In the genomic region with DNA sequence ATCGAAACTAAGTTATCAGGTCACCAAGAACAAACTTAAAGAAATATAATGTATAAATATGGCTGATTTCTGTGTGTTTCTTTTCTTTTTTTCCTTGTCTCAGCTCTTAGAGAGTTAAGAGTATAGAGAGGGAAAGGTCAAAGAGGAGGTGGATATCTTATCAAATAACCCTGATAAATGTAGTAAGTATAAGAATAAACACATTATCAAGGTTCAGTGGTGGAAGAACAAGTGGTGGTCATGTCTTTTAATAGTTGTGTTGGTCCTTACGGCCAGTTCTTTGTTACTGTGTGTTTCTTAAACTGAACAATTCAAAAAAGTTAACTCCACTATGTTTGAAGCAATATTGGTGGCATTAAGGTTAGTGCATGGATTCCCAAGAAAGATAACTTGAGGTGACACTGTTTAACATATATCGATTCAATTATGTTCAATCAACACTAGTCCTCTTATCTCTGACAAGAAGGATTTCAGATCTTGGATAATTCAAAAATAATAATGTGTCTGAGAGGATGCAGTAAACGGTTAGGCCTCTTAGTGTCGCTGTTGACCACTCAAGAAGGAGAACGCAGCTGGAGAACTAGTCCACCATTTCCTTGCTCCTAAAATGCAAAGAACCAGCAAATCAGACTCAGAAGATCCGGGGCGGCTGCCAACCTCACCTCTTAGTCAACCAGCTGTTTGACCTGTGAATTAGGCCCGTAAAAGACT, we compare ENCODE assay signal across 2 cellular contexts.
A peak's percentile ranks its signal among the peaks of the same experiment; 100 is the strongest.
TF ChIP-seq lines count a peak whose summit lies in the region.

A gene (plus strand): TSS at position 588 of the 711 bp plus-strand sequence. CDS start 205 bp downstream, outside the sequence.

TF ChIP-seq in HCT116, 20 proteins besides CTCF, POLR2A, EP300 and RAD21 (continued from another document):
- TF ChIP-seq, protein P1, sequence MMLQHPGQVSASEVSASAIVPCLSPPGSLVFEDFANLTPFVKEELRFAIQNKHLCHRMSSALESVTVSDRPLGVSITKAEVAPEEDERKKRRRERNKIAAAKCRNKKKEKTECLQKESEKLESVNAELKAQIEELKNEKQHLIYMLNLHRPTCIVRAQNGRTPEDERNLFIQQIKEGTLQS (IDR thresholded peaks at IDR 0.05) = no peak
- no peak for TF ChIP-seq EZH2 (IDR thresholded peaks at IDR 0.05)
- no peak for TF ChIP-seq YY1 (IDR thresholded peaks at IDR 0.05; ENCODE audit: extremely low read depth, insufficient replicate concordance, low read depth, low read length)
- TF ChIP-seq ELF1 (IDR thresholded peaks at IDR 0.05; ENCODE audit: borderline replicate concordance, low read depth) = no peak
- no peak for TF ChIP-seq POLR2AphosphoS5 (IDR thresholded peaks at IDR 0.05; ENCODE audit: low read depth, low read length)
- TF ChIP-seq, protein P2, sequence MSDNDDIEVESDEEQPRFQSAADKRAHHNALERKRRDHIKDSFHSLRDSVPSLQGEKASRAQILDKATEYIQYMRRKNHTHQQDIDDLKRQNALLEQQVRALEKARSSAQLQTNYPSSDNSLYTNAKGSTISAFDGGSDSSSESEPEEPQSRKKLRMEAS (IDR thresholded peaks at IDR 0.05) = no peak
- no peak for TF ChIP-seq ZFX (IDR thresholded peaks at IDR 0.05)
- TF ChIP-seq, protein P3, sequence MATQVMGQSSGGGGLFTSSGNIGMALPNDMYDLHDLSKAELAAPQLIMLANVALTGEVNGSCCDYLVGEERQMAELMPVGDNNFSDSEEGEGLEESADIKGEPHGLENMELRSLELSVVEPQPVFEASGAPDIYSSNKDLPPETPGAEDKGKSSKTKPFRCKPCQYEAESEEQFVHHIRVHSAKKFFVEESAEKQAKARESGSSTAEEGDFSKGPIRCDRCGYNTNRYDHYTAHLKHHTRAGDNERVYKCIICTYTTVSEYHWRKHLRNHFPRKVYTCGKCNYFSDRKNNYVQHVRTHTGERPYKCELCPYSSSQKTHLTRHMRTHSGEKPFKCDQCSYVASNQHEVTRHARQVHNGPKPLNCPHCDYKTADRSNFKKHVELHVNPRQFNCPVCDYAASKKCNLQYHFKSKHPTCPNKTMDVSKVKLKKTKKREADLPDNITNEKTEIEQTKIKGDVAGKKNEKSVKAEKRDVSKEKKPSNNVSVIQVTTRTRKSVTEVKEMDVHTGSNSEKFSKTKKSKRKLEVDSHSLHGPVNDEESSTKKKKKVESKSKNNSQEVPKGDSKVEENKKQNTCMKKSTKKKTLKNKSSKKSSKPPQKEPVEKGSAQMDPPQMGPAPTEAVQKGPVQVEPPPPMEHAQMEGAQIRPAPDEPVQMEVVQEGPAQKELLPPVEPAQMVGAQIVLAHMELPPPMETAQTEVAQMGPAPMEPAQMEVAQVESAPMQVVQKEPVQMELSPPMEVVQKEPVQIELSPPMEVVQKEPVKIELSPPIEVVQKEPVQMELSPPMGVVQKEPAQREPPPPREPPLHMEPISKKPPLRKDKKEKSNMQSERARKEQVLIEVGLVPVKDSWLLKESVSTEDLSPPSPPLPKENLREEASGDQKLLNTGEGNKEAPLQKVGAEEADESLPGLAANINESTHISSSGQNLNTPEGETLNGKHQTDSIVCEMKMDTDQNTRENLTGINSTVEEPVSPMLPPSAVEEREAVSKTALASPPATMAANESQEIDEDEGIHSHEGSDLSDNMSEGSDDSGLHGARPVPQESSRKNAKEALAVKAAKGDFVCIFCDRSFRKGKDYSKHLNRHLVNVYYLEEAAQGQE (IDR thresholded peaks at IDR 0.05; ENCODE audit: low read depth) = no peak

TF ChIP-seq in K562, 482 proteins besides CTCF, POLR2A, EP300 and RAD21 (continued from another document):
- TF ChIP-seq PHTF2 (CRISPR knock-in tag; IDR thresholded peaks at IDR 0.05) (no peak), NR1H2 (CRISPR knock-in tag; IDR thresholded peaks at IDR 0.05) (no peak), HIVEP1 (CRISPR knock-in tag; IDR thresholded peaks at IDR 0.05) (no peak), L3MBTL2 (IDR thresholded peaks at IDR 0.05) (0 out of 2 replicates have a peak, but pooled peaks have one; percentile 10), HDAC3 (IDR thresholded peaks at IDR 0.05; ENCODE audit: borderline replicate concordance, partially characterized antibody) (no peak), BRD9 (IDR thresholded peaks at IDR 0.05; ENCODE audit: low read depth, partially characterized antibody) (no peak), CBX3 (IDR thresholded peaks at IDR 0.05; ENCODE audit: borderline replicate concordance in 1 of 2, low read length in 2 of 2) (0 out of 3 replicates have a peak, but pooled peaks of 1 of the 2 experiments have one; percentile 24), FOXA3 (CRISPR knock-in tag; conservative IDR thresholded peaks at IDR 0.05 in 1 of 2, IDR thresholded peaks at IDR 0.05 in 1 of 2) (no peak), ETV1 (tag; conservative IDR thresholded peaks at IDR 0.05; ENCODE audit: low read depth) (0 out of 2 replicates have a peak, but pooled peaks have one; percentile 11)
- TF ChIP-seq, protein P4, sequence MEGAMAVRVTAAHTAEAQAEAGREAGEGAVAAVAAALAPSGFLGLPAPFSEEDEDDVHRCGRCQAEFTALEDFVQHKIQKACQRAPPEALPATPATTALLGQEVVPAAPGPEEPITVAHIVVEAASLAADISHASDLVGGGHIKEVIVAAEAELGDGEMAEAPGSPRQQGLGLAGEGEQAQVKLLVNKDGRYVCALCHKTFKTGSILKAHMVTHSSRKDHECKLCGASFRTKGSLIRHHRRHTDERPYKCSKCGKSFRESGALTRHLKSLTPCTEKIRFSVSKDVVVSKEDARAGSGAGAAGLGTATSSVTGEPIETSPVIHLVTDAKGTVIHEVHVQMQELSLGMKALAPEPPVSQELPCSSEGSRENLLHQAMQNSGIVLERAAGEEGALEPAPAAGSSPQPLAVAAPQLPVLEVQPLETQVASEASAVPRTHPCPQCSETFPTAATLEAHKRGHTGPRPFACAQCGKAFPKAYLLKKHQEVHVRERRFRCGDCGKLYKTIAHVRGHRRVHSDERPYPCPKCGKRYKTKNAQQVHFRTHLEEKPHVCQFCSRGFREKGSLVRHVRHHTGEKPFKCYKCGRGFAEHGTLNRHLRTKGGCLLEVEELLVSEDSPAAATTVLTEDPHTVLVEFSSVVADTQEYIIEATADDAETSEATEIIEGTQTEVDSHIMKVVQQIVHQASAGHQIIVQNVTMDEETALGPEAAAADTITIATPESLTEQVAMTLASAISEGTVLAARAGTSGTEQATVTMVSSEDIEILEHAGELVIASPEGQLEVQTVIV (CRISPR knock-in tag; IDR thresholded peaks at IDR 0.05; ENCODE audit: borderline replicate concordance) = no peak
- TF ChIP-seq, protein P5, sequence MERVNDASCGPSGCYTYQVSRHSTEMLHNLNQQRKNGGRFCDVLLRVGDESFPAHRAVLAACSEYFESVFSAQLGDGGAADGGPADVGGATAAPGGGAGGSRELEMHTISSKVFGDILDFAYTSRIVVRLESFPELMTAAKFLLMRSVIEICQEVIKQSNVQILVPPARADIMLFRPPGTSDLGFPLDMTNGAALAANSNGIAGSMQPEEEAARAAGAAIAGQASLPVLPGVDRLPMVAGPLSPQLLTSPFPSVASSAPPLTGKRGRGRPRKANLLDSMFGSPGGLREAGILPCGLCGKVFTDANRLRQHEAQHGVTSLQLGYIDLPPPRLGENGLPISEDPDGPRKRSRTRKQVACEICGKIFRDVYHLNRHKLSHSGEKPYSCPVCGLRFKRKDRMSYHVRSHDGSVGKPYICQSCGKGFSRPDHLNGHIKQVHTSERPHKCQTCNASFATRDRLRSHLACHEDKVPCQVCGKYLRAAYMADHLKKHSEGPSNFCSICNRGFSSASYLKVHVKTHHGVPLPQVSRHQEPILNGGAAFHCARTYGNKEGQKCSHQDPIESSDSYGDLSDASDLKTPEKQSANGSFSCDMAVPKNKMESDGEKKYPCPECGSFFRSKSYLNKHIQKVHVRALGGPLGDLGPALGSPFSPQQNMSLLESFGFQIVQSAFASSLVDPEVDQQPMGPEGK (CRISPR knock-in tag; IDR thresholded peaks at IDR 0.05; ENCODE audit: borderline replicate concordance) = no peak
